2 cellular contexts compared by ENCODE assay signal in the genomic region with DNA sequence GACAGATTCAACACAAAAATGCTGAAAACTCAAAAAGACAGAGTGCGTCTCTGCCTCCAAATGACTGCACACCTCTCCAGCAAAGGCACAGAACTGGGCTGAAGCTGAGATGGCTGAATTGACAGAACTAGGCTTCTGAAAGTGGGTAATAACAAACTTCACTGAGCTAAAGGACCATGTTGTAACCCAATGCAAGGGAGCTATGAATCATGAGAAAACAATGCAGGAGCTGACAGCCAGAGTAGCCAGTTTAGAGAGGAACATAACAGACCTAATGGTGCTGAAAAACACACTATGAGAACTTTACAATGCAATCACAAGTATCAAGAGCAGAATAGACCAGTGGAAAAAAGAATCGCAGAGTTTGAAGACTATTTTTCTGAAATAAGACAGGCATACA.
TF ChIP-seq lines count a peak whose summit lies in the region.

No MANE protein-coding gene starts in this region.

TF ChIP-seq in SK-N-SH treated with all-trans-retinoic acid at 6 μM for 48 hours, 23 proteins besides CTCF, POLR2A, EP300 and RAD21 (continued from another document):
- TF ChIP-seq, protein P1, sequence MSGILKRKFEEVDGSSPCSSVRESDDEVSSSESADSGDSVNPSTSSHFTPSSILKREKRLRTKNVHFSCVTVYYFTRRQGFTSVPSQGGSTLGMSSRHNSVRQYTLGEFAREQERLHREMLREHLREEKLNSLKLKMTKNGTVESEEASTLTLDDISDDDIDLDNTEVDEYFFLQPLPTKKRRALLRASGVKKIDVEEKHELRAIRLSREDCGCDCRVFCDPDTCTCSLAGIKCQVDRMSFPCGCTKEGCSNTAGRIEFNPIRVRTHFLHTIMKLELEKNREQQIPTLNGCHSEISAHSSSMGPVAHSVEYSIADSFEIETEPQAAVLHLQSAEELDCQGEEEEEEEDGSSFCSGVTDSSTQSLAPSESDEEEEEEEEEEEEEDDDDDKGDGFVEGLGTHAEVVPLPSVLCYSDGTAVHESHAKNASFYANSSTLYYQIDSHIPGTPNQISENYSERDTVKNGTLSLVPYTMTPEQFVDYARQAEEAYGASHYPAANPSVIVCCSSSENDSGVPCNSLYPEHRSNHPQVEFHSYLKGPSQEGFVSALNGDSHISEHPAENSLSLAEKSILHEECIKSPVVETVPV (CRISPR knock-in tag; IDR thresholded peaks at IDR 0.05), result no peak
- TF ChIP-seq BACH2 (CRISPR knock-in tag; IDR thresholded peaks at IDR 0.05; ENCODE audit: borderline replicate concordance) (no peak), CSDC2 (CRISPR knock-in tag; IDR thresholded peaks at IDR 0.05) (no peak), ESRRG (CRISPR knock-in tag; IDR thresholded peaks at IDR 0.05) (no peak), ISL1 (CRISPR knock-in tag; IDR thresholded peaks at IDR 0.05) (no peak), ZFP3 (CRISPR knock-in tag; IDR thresholded peaks at IDR 0.05) (no peak), SNAI2 (CRISPR knock-in tag; IDR thresholded peaks at IDR 0.05) (no peak), ZNF70 (CRISPR knock-in tag; IDR thresholded peaks at IDR 0.05) (no peak), TOX (CRISPR knock-in tag; IDR thresholded peaks at IDR 0.05; ENCODE audit: borderline replicate concordance) (no peak)
- TF ChIP-seq, protein P2, sequence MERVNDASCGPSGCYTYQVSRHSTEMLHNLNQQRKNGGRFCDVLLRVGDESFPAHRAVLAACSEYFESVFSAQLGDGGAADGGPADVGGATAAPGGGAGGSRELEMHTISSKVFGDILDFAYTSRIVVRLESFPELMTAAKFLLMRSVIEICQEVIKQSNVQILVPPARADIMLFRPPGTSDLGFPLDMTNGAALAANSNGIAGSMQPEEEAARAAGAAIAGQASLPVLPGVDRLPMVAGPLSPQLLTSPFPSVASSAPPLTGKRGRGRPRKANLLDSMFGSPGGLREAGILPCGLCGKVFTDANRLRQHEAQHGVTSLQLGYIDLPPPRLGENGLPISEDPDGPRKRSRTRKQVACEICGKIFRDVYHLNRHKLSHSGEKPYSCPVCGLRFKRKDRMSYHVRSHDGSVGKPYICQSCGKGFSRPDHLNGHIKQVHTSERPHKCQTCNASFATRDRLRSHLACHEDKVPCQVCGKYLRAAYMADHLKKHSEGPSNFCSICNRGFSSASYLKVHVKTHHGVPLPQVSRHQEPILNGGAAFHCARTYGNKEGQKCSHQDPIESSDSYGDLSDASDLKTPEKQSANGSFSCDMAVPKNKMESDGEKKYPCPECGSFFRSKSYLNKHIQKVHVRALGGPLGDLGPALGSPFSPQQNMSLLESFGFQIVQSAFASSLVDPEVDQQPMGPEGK (CRISPR knock-in tag; IDR thresholded peaks at IDR 0.05; ENCODE audit: borderline replicate concordance), result no peak
- TF ChIP-seq, protein P3, sequence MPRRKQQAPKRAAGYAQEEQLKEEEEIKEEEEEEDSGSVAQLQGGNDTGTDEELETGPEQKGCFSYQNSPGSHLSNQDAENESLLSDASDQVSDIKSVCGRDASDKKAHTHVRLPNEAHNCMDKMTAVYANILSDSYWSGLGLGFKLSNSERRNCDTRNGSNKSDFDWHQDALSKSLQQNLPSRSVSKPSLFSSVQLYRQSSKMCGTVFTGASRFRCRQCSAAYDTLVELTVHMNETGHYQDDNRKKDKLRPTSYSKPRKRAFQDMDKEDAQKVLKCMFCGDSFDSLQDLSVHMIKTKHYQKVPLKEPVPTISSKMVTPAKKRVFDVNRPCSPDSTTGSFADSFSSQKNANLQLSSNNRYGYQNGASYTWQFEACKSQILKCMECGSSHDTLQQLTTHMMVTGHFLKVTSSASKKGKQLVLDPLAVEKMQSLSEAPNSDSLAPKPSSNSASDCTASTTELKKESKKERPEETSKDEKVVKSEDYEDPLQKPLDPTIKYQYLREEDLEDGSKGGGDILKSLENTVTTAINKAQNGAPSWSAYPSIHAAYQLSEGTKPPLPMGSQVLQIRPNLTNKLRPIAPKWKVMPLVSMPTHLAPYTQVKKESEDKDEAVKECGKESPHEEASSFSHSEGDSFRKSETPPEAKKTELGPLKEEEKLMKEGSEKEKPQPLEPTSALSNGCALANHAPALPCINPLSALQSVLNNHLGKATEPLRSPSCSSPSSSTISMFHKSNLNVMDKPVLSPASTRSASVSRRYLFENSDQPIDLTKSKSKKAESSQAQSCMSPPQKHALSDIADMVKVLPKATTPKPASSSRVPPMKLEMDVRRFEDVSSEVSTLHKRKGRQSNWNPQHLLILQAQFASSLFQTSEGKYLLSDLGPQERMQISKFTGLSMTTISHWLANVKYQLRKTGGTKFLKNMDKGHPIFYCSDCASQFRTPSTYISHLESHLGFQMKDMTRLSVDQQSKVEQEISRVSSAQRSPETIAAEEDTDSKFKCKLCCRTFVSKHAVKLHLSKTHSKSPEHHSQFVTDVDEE (CRISPR knock-in tag; IDR thresholded peaks at IDR 0.05), result no peak

TF ChIP-seq in SK-N-SH, 30 proteins besides CTCF, POLR2A, EP300 and RAD21 (continued from another document):
- TF ChIP-seq NFIC (IDR thresholded peaks at IDR 0.05; ENCODE audit: borderline replicate concordance), result no peak
- TF ChIP-seq GATA2 (CRISPR knock-in tag; IDR thresholded peaks at IDR 0.05), result no peak
- TF ChIP-seq, protein P4, sequence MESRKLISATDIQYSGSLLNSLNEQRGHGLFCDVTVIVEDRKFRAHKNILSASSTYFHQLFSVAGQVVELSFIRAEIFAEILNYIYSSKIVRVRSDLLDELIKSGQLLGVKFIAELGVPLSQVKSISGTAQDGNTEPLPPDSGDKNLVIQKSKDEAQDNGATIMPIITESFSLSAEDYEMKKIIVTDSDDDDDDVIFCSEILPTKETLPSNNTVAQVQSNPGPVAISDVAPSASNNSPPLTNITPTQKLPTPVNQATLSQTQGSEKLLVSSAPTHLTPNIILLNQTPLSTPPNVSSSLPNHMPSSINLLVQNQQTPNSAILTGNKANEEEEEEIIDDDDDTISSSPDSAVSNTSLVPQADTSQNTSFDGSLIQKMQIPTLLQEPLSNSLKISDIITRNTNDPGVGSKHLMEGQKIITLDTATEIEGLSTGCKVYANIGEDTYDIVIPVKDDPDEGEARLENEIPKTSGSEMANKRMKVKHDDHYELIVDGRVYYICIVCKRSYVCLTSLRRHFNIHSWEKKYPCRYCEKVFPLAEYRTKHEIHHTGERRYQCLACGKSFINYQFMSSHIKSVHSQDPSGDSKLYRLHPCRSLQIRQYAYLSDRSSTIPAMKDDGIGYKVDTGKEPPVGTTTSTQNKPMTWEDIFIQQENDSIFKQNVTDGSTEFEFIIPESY (IDR thresholded peaks at IDR 0.05; ENCODE audit: borderline replicate concordance, low read depth), result no peak
- TF ChIP-seq, protein P5, sequence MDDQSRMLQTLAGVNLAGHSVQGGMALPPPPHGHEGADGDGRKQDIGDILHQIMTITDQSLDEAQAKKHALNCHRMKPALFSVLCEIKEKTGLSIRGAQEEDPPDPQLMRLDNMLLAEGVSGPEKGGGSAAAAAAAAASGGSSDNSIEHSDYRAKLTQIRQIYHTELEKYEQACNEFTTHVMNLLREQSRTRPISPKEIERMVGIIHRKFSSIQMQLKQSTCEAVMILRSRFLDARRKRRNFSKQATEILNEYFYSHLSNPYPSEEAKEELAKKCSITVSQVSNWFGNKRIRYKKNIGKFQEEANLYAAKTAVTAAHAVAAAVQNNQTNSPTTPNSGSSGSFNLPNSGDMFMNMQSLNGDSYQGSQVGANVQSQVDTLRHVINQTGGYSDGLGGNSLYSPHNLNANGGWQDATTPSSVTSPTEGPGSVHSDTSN (IDR thresholded peaks at IDR 0.05), result no peak
- TF ChIP-seq, protein P6, sequence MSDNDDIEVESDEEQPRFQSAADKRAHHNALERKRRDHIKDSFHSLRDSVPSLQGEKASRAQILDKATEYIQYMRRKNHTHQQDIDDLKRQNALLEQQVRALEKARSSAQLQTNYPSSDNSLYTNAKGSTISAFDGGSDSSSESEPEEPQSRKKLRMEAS (IDR thresholded peaks at IDR 0.05; ENCODE audit: low read depth), result no peak
